In the genomic region with DNA sequence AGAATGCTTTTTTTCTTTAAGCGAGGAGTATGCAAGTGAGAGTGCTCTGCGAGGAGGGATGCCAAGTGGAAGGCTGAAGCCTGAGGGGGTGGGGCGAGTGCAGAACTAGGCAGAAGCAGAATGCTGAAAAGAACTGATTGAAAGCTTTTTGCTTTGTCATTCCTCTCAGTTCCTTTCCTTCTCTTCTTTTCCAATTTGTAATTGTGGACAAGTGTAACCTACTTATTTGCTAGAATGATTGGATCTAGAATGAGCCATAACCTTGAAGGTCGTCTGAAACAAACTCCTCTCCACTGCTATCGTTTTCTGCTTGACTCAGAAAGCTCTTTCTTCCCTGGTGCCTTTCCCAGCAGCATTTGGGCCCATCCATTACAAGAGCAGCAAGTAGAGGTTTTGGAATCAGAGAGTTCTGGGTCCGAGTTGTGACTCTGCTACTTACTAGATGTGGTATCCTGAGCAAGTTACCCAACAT, we compare ENCODE assay signal across 9 cellular contexts.
DNase-seq lines count a peak whose midpoint lies in the region; ATAC-seq and TF ChIP-seq lines count a peak whose summit lies in the region.
"Had no signal": no experiment of that assay in that cellular context is flagged by ENCODE, and none has a peak within 500 bp of the region (broad histone marks: within the 10 kb centered on the region; RNA-seq: fewer than 3 reads in every experiment).

No MANE protein-coding gene starts in this region.

- peaks cover 10% of the 10 kb centered on the region for H3K36me3 Mint-ChIP-seq in activated B cell treated with CpG ODN at 0.5 μM for 24 hours (ENCODE audit: low read depth)

- WGBS in gastroesophageal sphincter (ENCODE audit: low coverage in 1 of 2), 2 donors, result 8 to 38% methylated on average over 4 to 6 of the region's 6 CpGs

- intact Hi-C loops in activated B cell treated with CpG ODN at 0.5 μM for 24 hours (cut with micrococcal nuclease), result loop anchor here (2.0 kb wide), 1 partner anchor 390 kb away; the partner anchor contains the start of gene GORASP2

- peaks cover 9 to 61% (median 11%) of the 10 kb centered on the region in 3 donors for H3K4me1 ChIP-seq in gastroesophageal sphincter
- peaks cover 26% of the 10 kb centered on the region for H3K4me1 ChIP-seq in rectal smooth muscle tissue (ENCODE audit: control insufficient read depth, insufficient read depth, low read length)

- no peaks in the 10 kb centered on the region for H3K9me3 Mint-ChIP-seq in activated B cell treated with CpG ODN at 0.5 μM for 24 hours

- ATAC-seq in activated B cell treated with CpG ODN at 0.5 μM for 24 hours (ENCODE audit: low read depth) (no peak), gastroesophageal sphincter (no peak), GM21367 (IDR thresholded peaks at IDR 0.05; ENCODE audit: unreplicated experiment) (no peak)

- H3K9ac ChIP-seq in rectal smooth muscle tissue (ENCODE audit: low read length), result no peak overlapping the region

- in situ Hi-C loops in GM18951 (cut with MboI; ENCODE audit: low sequenced_read_pairs, unreplicated experiment), result no loop called here

- H3K27me3 ChIP-seq in gastroesophageal sphincter (no peaks in the 10 kb centered on the region), rectal smooth muscle tissue (ENCODE audit: control insufficient read depth, insufficient read depth, low read length) (no peaks in the 10 kb centered on the region)

- H3K27me3 Mint-ChIP-seq in activated B cell treated with CpG ODN at 0.5 μM for 24 hours, result no peaks in the 10 kb centered on the region

- peak; percentile 9 for TF ChIP-seq POLR2A in GM18951 (IDR thresholded peaks at IDR 0.05; ENCODE audit: extremely low read depth, insufficient read depth, insufficient read length)
- no peak for TF ChIP-seq POLR2A in gastroesophageal sphincter (IDR thresholded peaks at IDR 0.05)

- H3K36me3 ChIP-seq in gastroesophageal sphincter (peaks cover 0 to 11% of the 10 kb centered on the region in 2 donors), rectal smooth muscle tissue (ENCODE audit: control insufficient read depth, insufficient read depth, low read length) (no peaks in the 10 kb centered on the region)

- H3K4me3 ChIP-seq in gastroesophageal sphincter (no peak overlapping the region), rectal smooth muscle tissue (ENCODE audit: low read length) (no peak overlapping the region)

- CTCF ChIA-PET in activated B cell treated with CpG ODN at 0.5 μM for 24 hours (lab: Charles Lee), result interaction anchor here (0.6 to 1.4 kb wide), 3 partner anchors 60 to 688 kb away, joined by 3 to 4 read pairs (median 3); no protein-coding TSS in a partner anchor

- peak overlapping the region; percentile 80 for H3K4me3 Mint-ChIP-seq in activated B cell treated with CpG ODN at 0.5 μM for 24 hours

- TF ChIP-seq EP300 in gastroesophageal sphincter (IDR thresholded peaks at IDR 0.05), result no peak

- H3K9me3 ChIP-seq in gastroesophageal sphincter, result no peaks in the 10 kb centered on the region

- H3K27ac Mint-ChIP-seq in activated B cell treated with CpG ODN at 0.5 μM for 24 hours, result peak overlapping the region; percentile 92

- POLR2A ChIA-PET in activated B cell treated with CpG ODN at 0.5 μM for 24 hours (lab: Charles Lee), result interaction anchor here (0.6 to 3.1 kb wide), 14 partner anchors 8 to 389 kb away, joined by 3 to 23 read pairs (median 5); partner anchors contain the start of genes DCAF17, GORASP2, METTL8 and TLK1

- H3K27ac ChIP-seq in gastroesophageal sphincter, result peak overlapping the region; percentile 56 to 60 (median 58)
- H3K27ac ChIP-seq in rectal smooth muscle tissue (ENCODE audit: low read depth, low read length), result peak overlapping the region; percentile 26

- no peak for TF ChIP-seq CTCF in activated B cell treated with CpG ODN at 0.5 μM for 24 hours (IDR thresholded peaks at IDR 0.05)
- no peak for TF ChIP-seq CTCF in gastroesophageal sphincter (IDR thresholded peaks at IDR 0.05)

- DNase-seq in activated B cell treated with CpG ODN at 0.5 μM for 24 hours, result no peak
- DNase-seq in SK-N-DZ (ENCODE audit: low spot score), result no peak
- no peak for DNase-seq in AG08395 (ENCODE audit: low spot score)
- no peak for DNase-seq in SW480 (ENCODE audit: low spot score)
- DNase-seq: NCI-H1436 had no signal

- peaks cover 70% of the 10 kb centered on the region for H3K4me1 Mint-ChIP-seq in activated B cell treated with CpG ODN at 0.5 μM for 24 hours
